ENCODE assay signal across 8 cellular contexts in the genomic region with DNA sequence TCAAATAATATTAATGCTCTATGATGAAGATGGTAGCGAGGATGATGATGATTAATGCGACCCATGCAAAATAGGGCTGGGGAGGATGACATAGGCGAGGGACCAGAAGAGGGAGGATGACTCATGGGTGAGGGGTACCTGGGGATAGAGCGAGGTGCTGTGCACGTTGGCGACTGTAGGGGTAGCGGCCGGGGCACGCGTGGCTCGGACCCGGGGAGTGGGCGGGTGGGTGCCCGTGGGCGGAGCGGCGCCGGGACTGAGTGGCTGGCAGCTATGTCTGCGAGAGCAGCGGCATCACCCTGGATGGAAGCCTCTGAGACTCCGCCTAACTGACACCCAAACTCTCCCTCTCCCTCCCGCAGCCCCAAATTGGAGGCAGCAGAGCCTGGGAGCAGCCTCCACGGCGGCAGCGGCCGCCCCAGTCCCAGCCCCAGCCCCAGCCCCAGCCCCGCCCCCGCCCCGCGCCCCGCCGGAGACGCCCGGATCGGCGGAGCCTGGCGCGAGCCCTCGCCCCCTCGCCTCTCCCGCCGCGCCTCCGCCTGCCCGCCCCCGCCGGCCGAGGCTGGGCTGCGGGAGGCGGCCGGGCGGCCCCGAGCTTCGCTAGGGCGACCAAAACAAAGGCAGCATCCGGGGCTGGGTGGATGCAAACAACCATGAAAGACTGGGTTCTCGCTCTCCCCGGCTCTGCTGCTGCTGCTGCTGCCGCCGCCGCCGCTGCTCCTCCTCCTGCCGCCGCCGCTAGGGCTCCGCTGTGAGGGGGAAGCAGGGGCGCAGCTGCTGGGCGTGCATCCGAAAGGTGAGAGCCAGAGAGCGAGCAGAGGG. TPM values are rescaled to one million over a fixed set of nuclear protein-coding genes. Genes with fewer than 3 reads are reported as not detected.
DNase-seq lines count a peak whose midpoint lies in the region; ATAC-seq and TF ChIP-seq lines count a peak whose summit lies in the region.
"Had no signal": no experiment of that assay in that cellular context is flagged by ENCODE, and none has a peak within 500 bp of the region (broad histone marks: within the 10 kb centered on the region; RNA-seq: fewer than 3 reads in every experiment).

A gene with protein sequence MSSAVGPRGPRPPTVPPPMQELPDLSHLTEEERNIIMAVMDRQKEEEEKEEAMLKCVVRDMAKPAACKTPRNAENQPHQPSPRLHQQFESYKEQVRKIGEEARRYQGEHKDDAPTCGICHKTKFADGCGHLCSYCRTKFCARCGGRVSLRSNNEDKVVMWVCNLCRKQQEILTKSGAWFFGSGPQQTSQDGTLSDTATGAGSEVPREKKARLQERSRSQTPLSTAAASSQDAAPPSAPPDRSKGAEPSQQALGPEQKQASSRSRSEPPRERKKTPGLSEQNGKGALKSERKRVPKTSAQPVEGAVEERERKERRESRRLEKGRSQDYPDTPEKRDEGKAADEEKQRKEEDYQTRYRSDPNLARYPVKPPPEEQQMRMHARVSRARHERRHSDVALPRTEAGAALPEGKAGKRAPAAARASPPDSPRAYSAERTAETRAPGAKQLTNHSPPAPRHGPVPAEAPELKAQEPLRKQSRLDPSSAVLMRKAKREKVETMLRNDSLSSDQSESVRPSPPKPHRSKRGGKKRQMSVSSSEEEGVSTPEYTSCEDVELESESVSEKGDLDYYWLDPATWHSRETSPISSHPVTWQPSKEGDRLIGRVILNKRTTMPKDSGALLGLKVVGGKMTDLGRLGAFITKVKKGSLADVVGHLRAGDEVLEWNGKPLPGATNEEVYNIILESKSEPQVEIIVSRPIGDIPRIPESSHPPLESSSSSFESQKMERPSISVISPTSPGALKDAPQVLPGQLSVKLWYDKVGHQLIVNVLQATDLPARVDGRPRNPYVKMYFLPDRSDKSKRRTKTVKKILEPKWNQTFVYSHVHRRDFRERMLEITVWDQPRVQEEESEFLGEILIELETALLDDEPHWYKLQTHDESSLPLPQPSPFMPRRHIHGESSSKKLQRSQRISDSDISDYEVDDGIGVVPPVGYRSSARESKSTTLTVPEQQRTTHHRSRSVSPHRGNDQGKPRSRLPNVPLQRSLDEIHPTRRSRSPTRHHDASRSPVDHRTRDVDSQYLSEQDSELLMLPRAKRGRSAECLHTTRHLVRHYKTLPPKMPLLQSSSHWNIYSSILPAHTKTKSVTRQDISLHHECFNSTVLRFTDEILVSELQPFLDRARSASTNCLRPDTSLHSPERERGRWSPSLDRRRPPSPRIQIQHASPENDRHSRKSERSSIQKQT (N-terminal part only) (plus strand): TSS at position 367 of the 822 bp plus-strand sequence. CDS start 474 bp downstream, outside the sequence.

- peaks cover 2% of the 10 kb centered on the region for H3K4me1 Mint-ChIP-seq in activated T-helper 2 cell treated with anti-CD3 and anti-CD28 coated beads, Interferon-gamma antibody, Interleukin-2, Interleukin-4, amounts not matched to agents 10 μg/mL and 5 μg/mL and 100 μg/mL, durations not matched to agents 14 hours and 24 hours and 36 hours (ENCODE audit: low read depth)
- H3K4me1 Mint-ChIP-seq in stimulated activated naive CD8-positive, alpha-beta T cell treated with anti-CD3 and anti-CD28 coated beads, Interleukin-15, Interleukin-2, amounts not matched to agents 100 ng/mL and 50 ng/mL, for 24 hours (ENCODE audit: low read depth): peaks cover 4% of the 10 kb centered on the region

- no peak within 1 kb of the TSS for H3K27ac Mint-ChIP-seq in activated T-helper 2 cell treated with anti-CD3 and anti-CD28 coated beads, Interferon-gamma antibody, Interleukin-2, Interleukin-4, amounts not matched to agents 10 μg/mL and 5 μg/mL and 100 μg/mL, durations not matched to agents 14 hours and 24 hours and 36 hours
- H3K27ac Mint-ChIP-seq in stimulated activated naive CD8-positive, alpha-beta T cell treated with anti-CD3 and anti-CD28 coated beads, Interleukin-15, Interleukin-2, amounts not matched to agents 100 ng/mL and 50 ng/mL, for 24 hours: no peak within 1 kb of the TSS

- H3K36me3 ChIP-seq in KMS-11 (ENCODE audit: insufficient read depth) (no peaks in the 10 kb centered on the region), iPS DF 6.9 (ENCODE audit: control insufficient read depth, insufficient read depth, low read length) (no peaks in the 10 kb centered on the region)

- H3K4me1 ChIP-seq in KMS-11 (ENCODE audit: low read depth, poor library complexity, severe bottlenecking) (no peaks in the 10 kb centered on the region), iPS DF 6.9 (ENCODE audit: control insufficient read depth, insufficient read depth, low read length) (peaks cover 1% of the 10 kb centered on the region; the same call in 1 of the 2 replicates)

- intact Hi-C loops in activated T-helper 2 cell treated with anti-CD3 and anti-CD28 coated beads, Interferon-gamma antibody, Interleukin-2, Interleukin-4, amounts not matched to agents 10 μg/mL and 5 μg/mL and 100 μg/mL, durations not matched to agents 14 hours and 24 hours and 36 hours (cut with micrococcal nuclease): no loop called here

- no peaks in the 10 kb centered on the region for H3K9me3 ChIP-seq in iPS DF 6.9 (ENCODE audit: control insufficient read depth, insufficient read depth, low read length)

- WGBS in iPS DF 6.9 (ENCODE audit: insufficient coverage, insufficient read length): no CpG with 5 or more reads among the region's 70 CpGs

- H3K9ac ChIP-seq in KMS-11: no peak within 1 kb of the TSS

- H3K4me3 ChIP-seq in KMS-11 (IDR thresholded peaks at IDR 0.05; ENCODE audit: insufficient read depth, low read depth, low read length) (no peak within 1 kb of the TSS), iPS DF 6.9 (ENCODE audit: low read length) (peak within 1 kb of the TSS; percentile 50; the same call in 1 of the 2 replicates)

- H3K79me2 ChIP-seq in KMS-11 (ENCODE audit: insufficient read depth, low read depth): no peaks in the 10 kb centered on the region

- H3K9me3 Mint-ChIP-seq in activated T-helper 2 cell treated with anti-CD3 and anti-CD28 coated beads, Interferon-gamma antibody, Interleukin-2, Interleukin-4, amounts not matched to agents 10 μg/mL and 5 μg/mL and 100 μg/mL, durations not matched to agents 14 hours and 24 hours and 36 hours: no peaks in the 10 kb centered on the region
- no peaks in the 10 kb centered on the region for H3K9me3 Mint-ChIP-seq in stimulated activated naive CD8-positive, alpha-beta T cell treated with anti-CD3 and anti-CD28 coated beads, Interleukin-15, Interleukin-2, amounts not matched to agents 100 ng/mL and 50 ng/mL, for 24 hours
- H3K9me3 Mint-ChIP-seq: activated T-cell treated with anti-CD3 and anti-CD28 coated beads, Interleukin-2, amount 50 U/mL, for 4 hours had no signal

- no peaks in the 10 kb centered on the region for H3K36me3 Mint-ChIP-seq in activated T-helper 2 cell treated with anti-CD3 and anti-CD28 coated beads, Interferon-gamma antibody, Interleukin-2, Interleukin-4, amounts not matched to agents 10 μg/mL and 5 μg/mL and 100 μg/mL, durations not matched to agents 14 hours and 24 hours and 36 hours (ENCODE audit: low read depth)
- no peaks in the 10 kb centered on the region for H3K36me3 Mint-ChIP-seq in stimulated activated naive CD8-positive, alpha-beta T cell treated with anti-CD3 and anti-CD28 coated beads, Interleukin-15, Interleukin-2, amounts not matched to agents 100 ng/mL and 50 ng/mL, for 24 hours (ENCODE audit: low read depth)

- H2AFZ ChIP-seq in KMS-11 (ENCODE audit: low read depth): peak within 1 kb of the TSS; percentile 64; the same call in 1 of the 2 replicates

- H3K27me3 Mint-ChIP-seq in activated T-helper 2 cell treated with anti-CD3 and anti-CD28 coated beads, Interferon-gamma antibody, Interleukin-2, Interleukin-4, amounts not matched to agents 10 μg/mL and 5 μg/mL and 100 μg/mL, durations not matched to agents 14 hours and 24 hours and 36 hours (ENCODE audit: low read depth): peaks cover 24% of the 10 kb centered on the region
- H3K27me3 Mint-ChIP-seq in stimulated activated naive CD8-positive, alpha-beta T cell treated with anti-CD3 and anti-CD28 coated beads, Interleukin-15, Interleukin-2, amounts not matched to agents 100 ng/mL and 50 ng/mL, for 24 hours: peaks cover 46% of the 10 kb centered on the region

- no peak within 1 kb of the TSS for H3K27ac ChIP-seq in KMS-11
- no peak within 1 kb of the TSS for H3K27ac ChIP-seq in iPS DF 6.9 (ENCODE audit: low read length)

- peak; percentile 23; the same call in 1 of the 2 replicates for TF ChIP-seq CTCF in GM12874 (IDR thresholded peaks at IDR 0.05; ENCODE audit: insufficient read depth, low read depth, low read length)
- no peak for TF ChIP-seq CTCF in KMS-11 (conservative IDR thresholded peaks at IDR 0.05; ENCODE audit: low read depth, low read length)

- H4K20me1 ChIP-seq in KMS-11 (ENCODE audit: insufficient read depth): no peaks in the 10 kb centered on the region

- H3K27me3 ChIP-seq in KMS-11 (ENCODE audit: insufficient read depth, low read depth) (no peaks in the 10 kb centered on the region), iPS DF 6.9 (ENCODE audit: control insufficient read depth, insufficient read depth, low read length) (no peaks in the 10 kb centered on the region; the same call in 1 of the 2 replicates)

- peak; percentile 82 for ATAC-seq in GM21529 (IDR thresholded peaks at IDR 0.05; ENCODE audit: unreplicated experiment)

- H3K4me3 Mint-ChIP-seq in activated T-helper 2 cell treated with anti-CD3 and anti-CD28 coated beads, Interferon-gamma antibody, Interleukin-2, Interleukin-4, amounts not matched to agents 10 μg/mL and 5 μg/mL and 100 μg/mL, durations not matched to agents 14 hours and 24 hours and 36 hours (ENCODE audit: low read depth): peak within 1 kb of the TSS; percentile 28
- peak within 1 kb of the TSS; percentile 53 for H3K4me3 Mint-ChIP-seq in stimulated activated naive CD8-positive, alpha-beta T cell treated with anti-CD3 and anti-CD28 coated beads, Interleukin-15, Interleukin-2, amounts not matched to agents 100 ng/mL and 50 ng/mL, for 24 hours
- H3K4me3 Mint-ChIP-seq: activated T-cell treated with anti-CD3 and anti-CD28 coated beads, Interleukin-2, amount 50 U/mL, for 4 hours had no signal

- peak within 1 kb of the TSS; percentile 66; the same call in 1 of the 2 replicates for H3K4me2 ChIP-seq in KMS-11

- no peak for DNase-seq in activated T-helper 2 cell treated with anti-CD3 and anti-CD28 coated beads, Interferon-gamma antibody, Interleukin-2, Interleukin-4, amounts not matched to agents 10 μg/mL and 5 μg/mL and 100 μg/mL, durations not matched to agents 14 hours and 24 hours and 36 hours (ENCODE audit: low spot score)
- DNase-seq in iPS DF 6.9 (ENCODE audit: low read depth, low spot score): no peak
- no peak for DNase-seq in activated naive CD4-positive, alpha-beta T cell (lab: John Stamatoyannopoulos, UW)
- DNase-seq: activated T-cell treated with anti-CD3 and anti-CD28 coated beads, Interleukin-2, amount 50 U/mL, for 4 hours had no signal

RNA-seq across cellular contexts. Expression of the gene that starts here (rescaled TPM):
- total RNA-seq in activated T-helper 2 cell treated with anti-CD3 and anti-CD28 coated beads, Interferon-gamma antibody, Interleukin-2, Interleukin-4, amounts not matched to agents 10 μg/mL and 5 μg/mL and 100 μg/mL, durations not matched to agents 14 hours and 24 hours and 36 hours: not detected in 2 replicates
- total RNA-seq: activated T-cell treated with anti-CD3 and anti-CD28 coated beads, Interleukin-2, amount 50 U/mL, for 4 hours had no signal
